Comparison of ENCODE assay signal across 13 cellular contexts in genomic region chr16:62831235-62831634, GRCh38.
DNase-seq lines count a peak whose midpoint lies in the region; ATAC-seq and TF ChIP-seq lines count a peak whose summit lies in the region.
"Had no signal": no experiment of that assay in that cellular context is flagged by ENCODE, and none has a peak within 500 bp of the region (broad histone marks: within the 10 kb centered on the region; RNA-seq: fewer than 3 reads in every experiment).

No MANE protein-coding gene starts in this region.

- no peaks in the 10 kb centered on the region for H4K20me1 ChIP-seq in PC-9 (ENCODE audit: insufficient read depth)
- H4K20me1 ChIP-seq: BLaER1 treated with 17β-estradiol and CSF1 and Interleukin-3, amounts not matched to agents 10 nM and 100 nM had no signal

- no TSS peak for BruUV-seq in PC-9 (replicated peaks; lab: Mats Ljungman, UMichigan)

- no peaks in the 10 kb centered on the region for H3K36me3 Mint-ChIP-seq in WTC11
- H3K36me3 Mint-ChIP-seq: CD8-positive, alpha-beta T cell had no signal

- intact Hi-C loops in right lobe of liver (cut with DNase I): no loop called here
- intact Hi-C loops in PC-9 (cut with micrococcal nuclease; ENCODE audit: unreplicated experiment): no loop called here

- in situ Hi-C loops in G401 (cut with HindIII; ENCODE audit: low sequenced_read_pairs): no loop called here

- peak overlapping the region; percentile 88; the same call in 1 of the 2 replicates for H3K27ac Mint-ChIP-seq in WTC11
- H3K27ac Mint-ChIP-seq: B cell; CD8-positive, alpha-beta T cell had no signal

- ATAC-seq in WTC11 (peak; percentile 32; the same call in 1 of the 2 replicates), right lobe of liver (peak in 3 of 4 donors; percentile 34 to 45 (median 45))
- ATAC-seq: CD8-positive, alpha-beta T cell; GM12878 had no signal

- H3K4me1 Mint-ChIP-seq in WTC11: peaks cover 25% of the 10 kb centered on the region
- H3K4me1 Mint-ChIP-seq: B cell had no signal

- TF ChIP-seq CTCF in WTC11 (IDR thresholded peaks at IDR 0.05) (no peak), right lobe of liver (IDR thresholded peaks at IDR 0.05) (no peak), PC-9 (conservative IDR thresholded peaks at IDR 0.05) (no peak)

- DNase-seq in G401 (ENCODE audit: low spot score): peak; percentile 12
- no peak for DNase-seq in WTC11 (ENCODE audit: low spot score)
- no peak for DNase-seq in right lobe of liver
- peak; percentile 8 for DNase-seq in pons (ENCODE audit: low spot score)
- no peak for DNase-seq in midbrain (lab: John Stamatoyannopoulos, UW)
- DNase-seq in PC-9: no peak
- DNase-seq: Calu3; CD8-positive, alpha-beta T cell; DMS79 treated with DMSO at 0.1 percent for 48 hours had no signal

- H3F3A ChIP-seq in PC-9 (ENCODE audit: insufficient read depth, low read depth): no peaks in the 10 kb centered on the region

- no peaks in the 10 kb centered on the region for H3K9me3 Mint-ChIP-seq in WTC11

- H3K4me1 ChIP-seq in right lobe of liver (peaks cover 0 to 14% (median 0%) of the 10 kb centered on the region in 4 donors), PC-9 (replicated peaks; ENCODE audit: insufficient read depth) (no peaks in the 10 kb centered on the region)

- 27% methylated on average over 1 of the region's 1 CpG for WGBS in right lobe of liver (ENCODE audit: insufficient coverage, low coverage, low lambda C conversion rate, missing lambda C conversion rate)

- H3K9me2 ChIP-seq in PC-9 (ENCODE audit: insufficient read depth): no peaks in the 10 kb centered on the region

- POLR2A ChIA-PET in WTC11 (lab: Charles Lee) (no interaction called here), PC-9 (lab: Charles Lee; ENCODE audit: unreplicated experiment) (no interaction called here)

- no peak for TF ChIP-seq POLR2A in right lobe of liver (IDR thresholded peaks at IDR 0.05)

- no peak overlapping the region for H3K4me2 ChIP-seq in PC-9
- H3K4me2 ChIP-seq: BLaER1 treated with 17β-estradiol and CSF1 and Interleukin-3, amounts not matched to agents 10 nM and 100 nM had no signal

- H3K4me3 ChIP-seq in right lobe of liver: no peak overlapping the region
- H3K4me3 ChIP-seq in PC-9: no peak overlapping the region
- H3K4me3 ChIP-seq: BLaER1 treated with 17β-estradiol and CSF1 and Interleukin-3, amounts not matched to agents 10 nM and 100 nM; GM12878; HAP-1 had no signal

- H3K4me3 Mint-ChIP-seq in WTC11: no peak overlapping the region
- H3K4me3 Mint-ChIP-seq: B cell; CD8-positive, alpha-beta T cell had no signal

- H3K27me3 ChIP-seq in right lobe of liver (no peaks in the 10 kb centered on the region), PC-9 (ENCODE audit: insufficient read depth, low read depth) (no peaks in the 10 kb centered on the region)
- H3K27me3 ChIP-seq: BLaER1 treated with 17β-estradiol and CSF1 and Interleukin-3, amounts not matched to agents 10 nM and 100 nM had no signal

- CTCF ChIA-PET in WTC11 (lab: Charles Lee) (no interaction called here), PC-9 (lab: Charles Lee) (no interaction called here)

- H3K79me2 ChIP-seq in PC-9 (ENCODE audit: low read depth): no peaks in the 10 kb centered on the region

- no peaks in the 10 kb centered on the region for H3K36me3 ChIP-seq in right lobe of liver
- no peaks in the 10 kb centered on the region for H3K36me3 ChIP-seq in PC-9 (ENCODE audit: low read depth)
- H3K36me3 ChIP-seq: BLaER1 treated with 17β-estradiol and CSF1 and Interleukin-3, amounts not matched to agents 10 nM and 100 nM; HAP-1 had no signal

- H3K27ac ChIP-seq in right lobe of liver (no peak overlapping the region), PC-9 (no peak overlapping the region)
- H3K27ac ChIP-seq: BLaER1 treated with 17β-estradiol and CSF1 and Interleukin-3, amounts not matched to agents 10 nM and 100 nM had no signal

- no peaks in the 10 kb centered on the region for H3K27me3 Mint-ChIP-seq in WTC11 (ENCODE audit: low read depth)
- H3K27me3 Mint-ChIP-seq: B cell had no signal

- H3K9me3 ChIP-seq in right lobe of liver (no peaks in the 10 kb centered on the region), PC-9 (ENCODE audit: insufficient read depth, low read depth) (no peaks in the 10 kb centered on the region)
- H3K9me3 ChIP-seq: BLaER1 treated with 17β-estradiol and CSF1 and Interleukin-3, amounts not matched to agents 10 nM and 100 nM; HAP-1 had no signal

- no peak overlapping the region for H2AFZ ChIP-seq in PC-9

TF ChIP-seq in WTC11, 78 proteins besides CTCF, POLR2A, EP300 and RAD21:
- TF ChIP-seq GTF2I (CRISPR knock-in tag; conservative IDR thresholded peaks at IDR 0.05) (no peak), EMX1 (CRISPR knock-in tag; IDR thresholded peaks at IDR 0.05) (no peak), CREB1 (CRISPR knock-in tag; IDR thresholded peaks at IDR 0.05) (no peak)

Comparison
In these comparisons a context has a peak if more than half of its experiments do, and no peak if none do; other contexts are left out.
1. DNase-seq: peak in G401 (single experiment) and pons (single experiment); none in WTC11 (single experiment), right lobe of liver (0 of 3), midbrain (single experiment) and PC-9 (0 of 2).